Comparison of ENCODE assay signal across 8 cellular contexts in genomic region chr13:41456768-41457588, GRCh38. TPM values are rescaled to one million over a fixed set of nuclear protein-coding genes. Genes with fewer than 3 reads are reported as not detected.
A peak's percentile ranks its signal among the peaks of the same experiment; 100 is the strongest.
DNase-seq lines count a peak whose midpoint lies in the region; ATAC-seq, FAIRE-seq and TF ChIP-seq lines count a peak whose summit lies in the region.

RGCC (plus strand) TSS chr13:41457550; CDS start chr13:41457708, 158 bp downstream.

- H4K8ac ChIP-seq in H1 (ENCODE audit: extremely low read depth, insufficient read depth, low read length), result peak within 1 kb of the TSS; percentile 87; the same call in 1 of the 2 replicates

- no peak within 1 kb of the TSS for H3K14ac ChIP-seq in H1 (ENCODE audit: insufficient read length)

- H3K23me2 ChIP-seq in H1 (ENCODE audit: low read depth, low read length), result peaks cover 9% of the 10 kb centered on the region; the same call in 1 of the 2 replicates

- WGBS in H1 (ENCODE audit: extremely low coverage in 1 of 2, insufficient coverage in 1 of 2, insufficient read length in 1 of 2, insufficient replicate concordance in 2 of 2, low coverage in 1 of 2, low lambda C conversion rate in 2 of 2, missing lambda C conversion rate in 1 of 2), 2 experiments, result 12% methylated on average over 38 of the region's 92 CpGs; no CpG with 5 or more reads in 1 of the 2 experiments
- 6 to 9% methylated on average over 68 of the region's 92 CpGs for WGBS in mesodermal cell (ENCODE audit: insufficient coverage in 2 of 2), 2 experiments

- H3K4me1 ChIP-seq in H1 (replicated peaks in 1 of 4; ENCODE audit: control insufficient read depth in 3 of 4, insufficient read depth in 4 of 4, low read length in 3 of 4) (peaks cover 0 to 4% (median 2%) of the 10 kb centered on the region in 4 experiments; a peak in 3 of 7 replicates), mesodermal cell (ENCODE audit: control insufficient read depth, insufficient read depth, low read length, poor library complexity, severe bottlenecking) (peaks cover 11% of the 10 kb centered on the region)

- CTCF ChIA-PET in activated CD8-positive, alpha-beta memory T cell treated with anti-CD3 and anti-CD28 coated beads for 36 hours (lab: Charles Lee), result interaction anchor here (1.1 to 1.5 kb wide), 2 partner anchors 38 to 194 kb away, joined by 3 read pairs; no protein-coding TSS in a partner anchor
- CTCF ChIA-PET in H1 (lab: Charles Lee; ENCODE audit: partially characterized antibody), result interaction anchor here (1.6 to 4.2 kb wide), 3 partner anchors 22 to 194 kb away, joined by 4 to 35 read pairs (median 6); no protein-coding TSS in a partner anchor

- no peak for TF ChIP-seq EP300 in H1 (IDR thresholded peaks at IDR 0.05; ENCODE audit: borderline replicate concordance in 1 of 2, low read depth in 2 of 2, low read length in 2 of 2)

- H3K4ac ChIP-seq in H1 (replicated peaks; ENCODE audit: insufficient read length, low read depth, low read length), result peak within 1 kb of the TSS; percentile 50

- H4K5ac ChIP-seq in H1 (ENCODE audit: insufficient read length, low read depth, low read length), result no peak within 1 kb of the TSS

- ATAC-seq in HG02840 (IDR thresholded peaks at IDR 0.05; ENCODE audit: low FRiP score, unreplicated experiment), result no peak

- H3K9me3 ChIP-seq in H1 (ENCODE audit: insufficient read depth in 2 of 2, low read depth in 1 of 2, low read length in 1 of 2) (no peaks in the 10 kb centered on the region), mesodermal cell (ENCODE audit: control insufficient read depth, low read length) (no peaks in the 10 kb centered on the region)

- H4K20me1 ChIP-seq in H1 (replicated peaks in 1 of 2; ENCODE audit: control insufficient read depth in 1 of 2, insufficient read depth in 2 of 2, low read length in 2 of 2), result peaks cover 3% of the 10 kb centered on the region in 2 experiments

- no peak for TF ChIP-seq CTCF in H1 (IDR thresholded peaks at IDR 0.05; ENCODE audit: control extremely low read depth in 1 of 3, insufficient read depth in 1 of 3, low read depth in 1 of 3, low read length in 3 of 3)

- no peak within 1 kb of the TSS for H4K91ac ChIP-seq in H1 (replicated peaks; ENCODE audit: insufficient read length, low read length)

- no peak within 1 kb of the TSS for H2BK120ac ChIP-seq in H1 (replicated peaks; ENCODE audit: low read depth, low read length)

- H3K4me2 ChIP-seq in H1 (ENCODE audit: insufficient read depth in 1 of 2, low read depth in 2 of 2, low read length in 2 of 2), result peak within 1 kb of the TSS; percentile 64 to 97

- H3K27me3 ChIP-seq in H1 (replicated peaks in 1 of 4; ENCODE audit: control insufficient read depth in 3 of 4, extremely low read depth in 1 of 4, insufficient read depth in 3 of 4, low read length in 3 of 4), result peaks cover 29 to 57% (median 48%) of the 10 kb centered on the region in 4 experiments

- H2BK20ac ChIP-seq in H1 (ENCODE audit: low read length), result no peak within 1 kb of the TSS

- no peaks in the 10 kb centered on the region for H3K36me3 ChIP-seq in H1 (ENCODE audit: control insufficient read depth in 2 of 4, insufficient read depth in 4 of 4, low read length in 3 of 4)
- H3K36me3 ChIP-seq in mesodermal cell (ENCODE audit: control insufficient read depth, insufficient read depth, low read length), result no peaks in the 10 kb centered on the region

- no peak within 1 kb of the TSS for H3K56ac ChIP-seq in H1 (replicated peaks; ENCODE audit: insufficient read length, low read depth, low read length)

- H3K79me2 ChIP-seq in H1 (ENCODE audit: control insufficient read depth in 1 of 2, insufficient read depth in 2 of 2, low read length in 2 of 2), result no peaks in the 10 kb centered on the region

- peak within 1 kb of the TSS; percentile 60 for H3K18ac ChIP-seq in H1 (ENCODE audit: extremely low read depth, low read length)

- FAIRE-seq in H1 (lab: Jason Lieb, UNC), result no peak

- H2AK5ac ChIP-seq in H1 (ENCODE audit: low read depth, low read length), result no peak within 1 kb of the TSS

- peak within 1 kb of the TSS; percentile 41; the same call in 1 of the 2 replicates for H2AFZ ChIP-seq in H1 (ENCODE audit: low read length)

- no peak for TF ChIP-seq POLR2A in H1 (IDR thresholded peaks at IDR 0.05; ENCODE audit: control extremely low read depth in 1 of 2, low read depth in 2 of 2, low read length in 2 of 2)

- H2BK5ac ChIP-seq in H1 (ENCODE audit: low read depth, low read length), result no peak within 1 kb of the TSS

- H3K79me1 ChIP-seq in H1 (ENCODE audit: low read depth, low read length), result no peaks in the 10 kb centered on the region

- peak within 1 kb of the TSS; percentile 92; the same call in 1 of the 2 replicates for H2BK12ac ChIP-seq in H1 (ENCODE audit: low read depth, low read length)

- H2BK15ac ChIP-seq in H1 (ENCODE audit: low read length), result no peak within 1 kb of the TSS

- no peak within 1 kb of the TSS for H3K27ac ChIP-seq in H1 (ENCODE audit: low read depth, low read length)
- H3K27ac ChIP-seq in mesodermal cell (ENCODE audit: low read depth, low read length, severe bottlenecking), result no peak within 1 kb of the TSS

- TF ChIP-seq RAD21 in H1 (IDR thresholded peaks at IDR 0.05 in 1 of 2, conservative IDR thresholded peaks at IDR 0.05 in 1 of 2; ENCODE audit: low read depth in 2 of 2, low read length in 2 of 2), result no peak

- POLR2A ChIA-PET in activated CD8-positive, alpha-beta memory T cell treated with anti-CD3 and anti-CD28 coated beads for 36 hours (lab: Charles Lee), result interaction anchor here (0.6 to 0.9 kb wide), 4 partner anchors 11 to 460 kb away, joined by 3 to 6 read pairs (median 4); no protein-coding TSS in a partner anchor
- POLR2A ChIA-PET in H1 (lab: Charles Lee; ENCODE audit: partially characterized antibody), result no interaction called here

- H3K23ac ChIP-seq in H1 (ENCODE audit: insufficient read length), result no peak within 1 kb of the TSS

- H3K4me3 ChIP-seq in GM08714 (ENCODE audit: low read length), result peak within 1 kb of the TSS; percentile 78; the same call in 1 of the 2 replicates
- H3K4me3 ChIP-seq in H1 (ENCODE audit: extremely low read depth in 1 of 4, insufficient read depth in 2 of 4, low read depth in 3 of 4, low read length in 4 of 4), result peak within 1 kb of the TSS; percentile 33 to 75 (median 56)
- peak within 1 kb of the TSS; percentile 59 for H3K4me3 ChIP-seq in mesodermal cell (ENCODE audit: extremely low read depth, insufficient read depth, low read length, poor library complexity, severe bottlenecking)

- peak; percentile 44 for DNase-seq in GOT3 (lab: John Stamatoyannopoulos, UW)
- DNase-seq in MV-4-11 (lab: John Stamatoyannopoulos, UW), result peak; percentile 34
- peak in 1 of 2 experiments; percentile 81 for DNase-seq in H1 (ENCODE audit: low read depth in 1 of 2, low spot score in 2 of 2)
- DNase-seq in stimulated activated CD8-positive, alpha-beta memory T cell treated with anti-CD3 and anti-CD28 coated beads, Interleukin-15, amount 100 ng/mL, for 1 hour (ENCODE audit: low read depth), result peak; percentile 89

- H3K9ac ChIP-seq in H1 (replicated peaks in 1 of 4; ENCODE audit: extremely low read depth in 1 of 4, low read depth in 3 of 4, low read length in 3 of 4), result no peak within 1 kb of the TSS; a peak in 1 of 7 replicates

TF ChIP-seq in H1, 55 proteins besides CTCF, POLR2A, EP300 and RAD21 (continues in another document):
- no peak for TF ChIP-seq CHD1 (IDR thresholded peaks at IDR 0.05; ENCODE audit: low read depth, low read length)
- TF ChIP-seq MAX (IDR thresholded peaks at IDR 0.05), result peak; percentile 74
- TF ChIP-seq KDM1A (IDR thresholded peaks at IDR 0.05; ENCODE audit: borderline replicate concordance, low read length), result no peak
- no peak for TF ChIP-seq TCF12 (IDR thresholded peaks at IDR 0.05; ENCODE audit: low read depth, low read length)
- no peak for TF ChIP-seq TBP (IDR thresholded peaks at IDR 0.05; ENCODE audit: low read depth, low read length)
- peak; percentile 13 for TF ChIP-seq EZH2 (IDR thresholded peaks at IDR 0.05; ENCODE audit: low read depth, low read length, severe bottlenecking)
- TF ChIP-seq ATF3 (IDR thresholded peaks at IDR 0.05; ENCODE audit: insufficient read depth, low read depth, low read length), result no peak
- TF ChIP-seq SAP30 (IDR thresholded peaks at IDR 0.05; ENCODE audit: insufficient read depth, insufficient replicate concordance, low read length), result no peak
- TF ChIP-seq E2F6 (IDR thresholded peaks at IDR 0.05), result peak; percentile 87
- TF ChIP-seq SIN3A (conservative IDR thresholded peaks at IDR 0.05 in 1 of 2, IDR thresholded peaks at IDR 0.05 in 1 of 2; ENCODE audit: low read depth in 1 of 2, low read length in 2 of 2), result no peak
- TF ChIP-seq RNF2 (IDR thresholded peaks at IDR 0.05; ENCODE audit: borderline replicate concordance, low read depth, low read length, missing control alignments, poor library complexity, severe bottlenecking), result peak; percentile 54
- TF ChIP-seq FOSL1 (IDR thresholded peaks at IDR 0.05; ENCODE audit: insufficient read depth, low read depth, low read length), result no peak
- peak; percentile 73 for TF ChIP-seq KDM4A (IDR thresholded peaks at IDR 0.05; ENCODE audit: low read depth, low read length, severe bottlenecking)

RNA-seq across cellular contexts. Expression of gene RGCC, which starts in this region (rescaled TPM):
- 100 to 1,000 TPM; 128 to 129 TPM for total RNA-seq in activated CD8-positive, alpha-beta memory T cell treated with anti-CD3 and anti-CD28 coated beads for 36 hours
- 0.41 and 0.46 TPM in 2 replicates for total RNA-seq in H1 (2021; fragmentation: NEBNext Ultra II Directional; extraction: Animal tissue kit (Norgen Biotek cat#: 25700))
- 0.17 TPM in 1 of 2 replicates, not detected in the other for polyA plus RNA-seq in H1 (2011; rRNA removed)
- 0.12 TPM for polyA plus RNA-seq in H1 (2011; cell fraction: cytosol; rRNA removed)
- 0.13 TPM for polyA plus RNA-seq in H1 (2011; cell fraction: nucleus; rRNA removed)
- 0.18 to 0.27 TPM in 2 of 4 replicates, not detected in the others for polyA plus RNA-seq in H1 (2012, experiment 1 of 2)
- not detected for polyA plus RNA-seq in H1 (2012, experiment 2 of 2)
- 0.30 TPM for polyA plus RNA-seq in H1 (2013, experiment 1 of 2)
- 0.26 TPM for polyA plus RNA-seq in H1 (2013, experiment 2 of 2)
- polyA minus RNA-seq in H1 (2011; rRNA and poly(A)+ RNA removed), result not detected in 2 replicates
- not detected for polyA minus RNA-seq in H1 (2011; cell fraction: cytosol; rRNA and poly(A)+ RNA removed)
- not detected for polyA minus RNA-seq in H1 (2011; cell fraction: nucleus; rRNA and poly(A)+ RNA removed)
- 7.1 TPM for polyA plus RNA-seq in mesodermal cell (2013, experiment 1 of 2)
- polyA plus RNA-seq in mesodermal cell (2013, experiment 2 of 2), result 7.3 TPM

Comparison
In these comparisons a context has a peak if more than half of its experiments do, and no peak if none do; other contexts are left out.
1. RNA of gene RGCC (total RNA-seq): 128 to 129 TPM in activated CD8-positive, alpha-beta memory T cell treated with anti-CD3 and anti-CD28 coated beads for 36 hours; 0.41 to 0.46 TPM in H1; every median in the first group is over 10 times any median in the second.
2. Peak in every context shown above with its lines, with median percentiles within 50 percentile points of each other: H3K4me3 ChIP-seq.